21 cellular contexts compared by ENCODE assay signal in genomic region chr1:40360631-40361030, GRCh38.
"Had no signal": no experiment of that assay in that cellular context is flagged by ENCODE, and none has a peak within 500 bp of the region (broad histone marks: within the 10 kb centered on the region; RNA-seq: fewer than 3 reads in every experiment).

No MANE protein-coding gene starts in this region.

- ATAC-seq: foreskin keratinocyte, gastroesophageal sphincter, heart left ventricle, left lung, left ventricle myocardium superior, lower lobe of right lung, mucosa of descending colon had no signal

- H3K4me1 Mint-ChIP-seq: immature natural killer cell, mesothelial cell of epicardium had no signal

- H3K27ac Mint-ChIP-seq: immature natural killer cell, mesothelial cell of epicardium, naive B cell had no signal

- H3K27me3 Mint-ChIP-seq: naive B cell had no signal

- H3K4me3 Mint-ChIP-seq: immature natural killer cell, mesothelial cell of epicardium had no signal

- DNase-seq: colonic mucosa; cortex of kidney; dermis blood vessel endothelial cell; dorsolateral prefrontal cortex; effector CD4-positive, alpha-beta T cell; effector memory CD4-positive, alpha-beta T cell; foreskin keratinocyte; heart left ventricle; hypothalamus; immature natural killer cell; islet precursor cell; kidney; kidney glomerular epithelial cell; left lung; left ventricle myocardium superior; lower lobe of right lung; mesenchymal stem cell; mucosa of descending colon; naive B cell had no signal
